8 cellular contexts compared by ENCODE assay signal in the genomic region with DNA sequence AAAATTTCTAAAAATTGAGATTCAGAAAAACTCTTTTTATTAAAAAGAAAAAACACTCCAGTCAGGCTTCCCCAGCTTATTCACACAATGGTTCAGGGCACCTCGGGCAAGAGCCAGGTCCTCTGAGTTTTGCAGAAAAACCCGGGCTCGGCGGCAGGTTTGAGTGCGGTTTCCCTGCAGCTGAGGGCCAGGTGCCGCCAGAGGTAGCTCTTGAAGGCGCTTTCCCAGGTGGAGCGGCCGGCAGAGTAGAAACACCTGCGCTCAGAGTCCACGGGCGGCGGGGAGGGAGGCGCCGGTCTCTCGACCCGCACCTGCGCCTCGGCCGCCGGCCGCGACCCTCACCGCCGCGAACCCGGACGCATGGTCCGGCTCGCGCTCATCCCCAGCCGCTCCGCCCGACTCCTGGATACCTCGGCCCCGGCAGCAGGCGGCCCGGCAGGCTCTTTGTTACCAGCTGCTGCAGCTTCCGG. TPM values are rescaled to one million over a fixed set of nuclear protein-coding genes. Genes with fewer than 3 reads are reported as not detected.
DNase-seq lines count a peak whose midpoint lies in the region; ATAC-seq and TF ChIP-seq lines count a peak whose summit lies in the region.

No MANE protein-coding gene starts in this region.

- DNase-seq in CD4-positive, CD25-positive, alpha-beta regulatory T cell = no peak
- DNase-seq in thyroid gland (no peak), hepatic stellate cell (ENCODE audit: low spot score) (no peak), activated gamma-delta T cell (lab: John Stamatoyannopoulos, UW) (no peak)

- no peaks in the 10 kb centered on the region for H3K9me3 ChIP-seq in CD4-positive, CD25-positive, alpha-beta regulatory T cell (ENCODE audit: control insufficient read depth in 2 of 2, low read length in 2 of 2)
- H3K9me3 ChIP-seq in liver (ENCODE audit: control insufficient read depth in 4 of 4, low read length in 3 of 4) (no peaks in the 10 kb centered on the region), thyroid gland (no peaks in the 10 kb centered on the region)

- WGBS in liver = under 1% methylated on average over 39 of the region's 39 CpGs
- WGBS in thyroid gland, 2 donors = 0% methylated on average over 10 to 20 of the region's 39 CpGs

- peak overlapping the region; percentile 97 to 98 (median 98) for H3K27ac Mint-ChIP-seq in CD4-positive, CD25-positive, alpha-beta regulatory T cell
- peak overlapping the region; percentile 92 to 99 (median 99) for H3K27ac Mint-ChIP-seq in IgD-negative memory B cell

- H3K27me3 ChIP-seq in CD4-positive, CD25-positive, alpha-beta regulatory T cell (ENCODE audit: control insufficient read depth, insufficient read depth, low read length) = no peaks in the 10 kb centered on the region
- no peaks in the 10 kb centered on the region for H3K27me3 ChIP-seq in liver (ENCODE audit: control insufficient read depth in 4 of 4, insufficient read depth in 4 of 4, low read length in 3 of 4)
- H3K27me3 ChIP-seq in thyroid gland = no peaks in the 10 kb centered on the region

- peak overlapping the region; percentile 99 for H3K4me3 ChIP-seq in CD4-positive, CD25-positive, alpha-beta regulatory T cell (ENCODE audit: low read depth, low read length)
- H3K4me3 ChIP-seq in liver (ENCODE audit: low read depth in 1 of 3, low read length in 3 of 3) = peak overlapping the region; percentile 63 to 100 (median 90)
- H3K4me3 ChIP-seq in thyroid gland (replicated peaks in 1 of 3) = peak overlapping the region; percentile 64 to 82 (median 72)

- no peak for TF ChIP-seq RAD21 in liver (IDR thresholded peaks at IDR 0.05)

- TF ChIP-seq CTCF in liver (IDR thresholded peaks at IDR 0.05; ENCODE audit: low read depth, low read length, missing input control) (no peak), thyroid gland (IDR thresholded peaks at IDR 0.05) (no peak)

- H3K27me3 Mint-ChIP-seq in CD4-positive, CD25-positive, alpha-beta regulatory T cell = no peaks in the 10 kb centered on the region
- no peaks in the 10 kb centered on the region for H3K27me3 Mint-ChIP-seq in IgD-negative memory B cell

- H3K4me1 ChIP-seq in CD4-positive, CD25-positive, alpha-beta regulatory T cell (ENCODE audit: control insufficient read depth, insufficient read depth, low read length, poor library complexity, severe bottlenecking) = peaks cover 45% of the 10 kb centered on the region
- H3K4me1 ChIP-seq in liver (ENCODE audit: control insufficient read depth in 4 of 4, insufficient read depth in 4 of 4, low read length in 3 of 4) (peaks cover 6 to 49% (median 30%) of the 10 kb centered on the region in 4 donors), thyroid gland (peaks cover 15 to 33% of the 10 kb centered on the region in 2 donors)

- TF ChIP-seq POLR2A in thyroid gland (IDR thresholded peaks at IDR 0.05) = peak in 1 of 2 donors; percentile 59

- intact Hi-C loops in thyroid gland (cut with DNase I) = no loop called here

- H3K36me3 ChIP-seq in CD4-positive, CD25-positive, alpha-beta regulatory T cell (ENCODE audit: control insufficient read depth, insufficient read depth, low read length) = no peaks in the 10 kb centered on the region
- no peaks in the 10 kb centered on the region for H3K36me3 ChIP-seq in liver (ENCODE audit: control insufficient read depth in 4 of 4, insufficient read depth in 3 of 4, low read depth in 1 of 4, low read length in 3 of 4)
- no peaks in the 10 kb centered on the region for H3K36me3 ChIP-seq in thyroid gland

- no peaks in the 10 kb centered on the region for H3K9me3 Mint-ChIP-seq in CD4-positive, CD25-positive, alpha-beta regulatory T cell
- H3K9me3 Mint-ChIP-seq in IgD-negative memory B cell = no peaks in the 10 kb centered on the region

- H3K9ac ChIP-seq in liver (ENCODE audit: low read depth in 1 of 2, low read length in 2 of 2) = peak overlapping the region; percentile 70 to 71

- peaks cover 4% of the 10 kb centered on the region for H3K36me3 Mint-ChIP-seq in CD4-positive, CD25-positive, alpha-beta regulatory T cell
- peaks cover 2% of the 10 kb centered on the region for H3K36me3 Mint-ChIP-seq in IgD-negative memory B cell

- H3K4me1 Mint-ChIP-seq in CD4-positive, CD25-positive, alpha-beta regulatory T cell = peaks cover 34 to 65% (median 50%) of the 10 kb centered on the region in 4 donors
- peaks cover 40 to 64% (median 42%) of the 10 kb centered on the region in 3 donors for H3K4me1 Mint-ChIP-seq in IgD-negative memory B cell

- H3K4me3 Mint-ChIP-seq in CD4-positive, CD25-positive, alpha-beta regulatory T cell = peak overlapping the region; percentile 94 to 99 (median 97)
- H3K4me3 Mint-ChIP-seq in IgD-negative memory B cell = peak overlapping the region; percentile 95 to 99 (median 98)

- H3K27ac ChIP-seq in CD4-positive, CD25-positive, alpha-beta regulatory T cell (ENCODE audit: insufficient read depth, low read length, poor library complexity, severe bottlenecking) = peak overlapping the region; percentile 80
- H3K27ac ChIP-seq in angular gyrus (ENCODE audit: low read depth, low read length) (peak overlapping the region; percentile 97), liver (ENCODE audit: low read depth in 1 of 2, low read length in 2 of 2) (peak overlapping the region; percentile 79 to 96), thyroid gland (peak overlapping the region in 2 of 3 donors; percentile 55 to 72)

- ATAC-seq in CD4-positive, CD25-positive, alpha-beta regulatory T cell (ENCODE audit: low read depth in 2 of 2) = no peak
- peak; percentile 20 for ATAC-seq in GM19372 (IDR thresholded peaks at IDR 0.05; ENCODE audit: low read depth, unreplicated experiment)

TF ChIP-seq in liver, 16 proteins besides CTCF, POLR2A, EP300 and RAD21:
- TF ChIP-seq, protein P1, sequence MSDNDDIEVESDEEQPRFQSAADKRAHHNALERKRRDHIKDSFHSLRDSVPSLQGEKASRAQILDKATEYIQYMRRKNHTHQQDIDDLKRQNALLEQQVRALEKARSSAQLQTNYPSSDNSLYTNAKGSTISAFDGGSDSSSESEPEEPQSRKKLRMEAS (IDR thresholded peaks at IDR 0.05) = no peak
- no peak for TF ChIP-seq RXRA (IDR thresholded peaks at IDR 0.05)
- TF ChIP-seq EGR1 (IDR thresholded peaks at IDR 0.05; ENCODE audit: low read depth in 2 of 2) = no peak
- no peak for TF ChIP-seq FOXA1 (IDR thresholded peaks at IDR 0.05)

RNA-seq across cellular contexts. Expression of a gene that starts 0.4 kb away (rescaled TPM):
- total RNA-seq in CD4-positive, CD25-positive, alpha-beta regulatory T cell = 42.9 TPM
- 10 to 100 TPM; 10.7 to 15.2 (median 13.3) TPM for polyA plus RNA-seq in CD4-positive, CD25-positive, alpha-beta regulatory T cell
- 14.1 TPM for polyA plus RNA-seq in IgD-negative memory B cell
- 10 to 100 TPM; 11.1 to 11.3 TPM for total RNA-seq in liver
- 1 to 10 TPM; 3.0 to 3.5 TPM for polyA plus RNA-seq in liver
- 10 to 100 TPM; 22.7 to 63.6 (median 30.7) TPM for total RNA-seq in thyroid gland

RNA-seq across cellular contexts. Expression of a gene that starts 0.8 kb away (rescaled TPM):
- 13.7 TPM for total RNA-seq in CD4-positive, CD25-positive, alpha-beta regulatory T cell
- 1 to 10 TPM; 5.2 to 7.2 (median 6.5) TPM for polyA plus RNA-seq in CD4-positive, CD25-positive, alpha-beta regulatory T cell
- polyA plus RNA-seq in IgD-negative memory B cell (4.8 TPM), liver (1 to 10 TPM; 8.4 to 9.3 TPM)
- total RNA-seq in liver (10 to 100 TPM; 16.2 TPM), thyroid gland (10 to 100 TPM; 31.0 to 46.4 (median 38.5) TPM)

RNA-seq across cellular contexts. Expression of a gene that starts 46.8 kb away (rescaled TPM):
- not detected for total RNA-seq in CD4-positive, CD25-positive, alpha-beta regulatory T cell
- not detected for polyA plus RNA-seq in CD4-positive, CD25-positive, alpha-beta regulatory T cell
- not detected for polyA plus RNA-seq in IgD-negative memory B cell
- not detected for total RNA-seq in liver
- polyA plus RNA-seq in liver = not detected
- total RNA-seq in thyroid gland = not detected
